20 cellular contexts compared by ENCODE assay signal in genomic region chr4:149120331-149121014, GRCh38.
DNase-seq lines count a peak whose midpoint lies in the region; ATAC-seq and TF ChIP-seq lines count a peak whose summit lies in the region.
"Had no signal": no experiment of that assay in that cellular context is flagged by ENCODE, and none has a peak within 500 bp of the region (broad histone marks: within the 10 kb centered on the region; RNA-seq: fewer than 3 reads in every experiment).

No MANE protein-coding gene starts in this region.

- H3K79me2 ChIP-seq in GM23248 (ENCODE audit: insufficient read depth) (no peaks in the 10 kb centered on the region), Karpas-422 (ENCODE audit: low read length) (no peaks in the 10 kb centered on the region)

- intact Hi-C loops in A673 (cut with micrococcal nuclease; ENCODE audit: unreplicated experiment), result no loop called here
- intact Hi-C loops in colonic mucosa (cut with DNase I), result no loop called here

- H3K4me1 ChIP-seq in A673 (ENCODE audit: insufficient read depth, low read length, poor library complexity, severe bottlenecking), result no peaks in the 10 kb centered on the region
- H3K4me1 ChIP-seq in GM23248 (ENCODE audit: insufficient read depth), result no peaks in the 10 kb centered on the region
- H3K4me1 ChIP-seq in colonic mucosa, result no peaks in the 10 kb centered on the region
- no peaks in the 10 kb centered on the region for H3K4me1 ChIP-seq in Karpas-422 (ENCODE audit: low read length)
- H3K4me1 ChIP-seq: gastroesophageal sphincter, HAP-1 had no signal

- H4K20me1 ChIP-seq in GM23248 (ENCODE audit: insufficient read depth), result no peaks in the 10 kb centered on the region
- H4K20me1 ChIP-seq in Karpas-422 (ENCODE audit: insufficient read depth, low read depth, low read length), result no peaks in the 10 kb centered on the region

- H3K4me3 ChIP-seq in A673 (ENCODE audit: low read depth, low read length, poor library complexity, severe bottlenecking), result no peak overlapping the region
- no peak overlapping the region for H3K4me3 ChIP-seq in GM23248
- no peak overlapping the region for H3K4me3 ChIP-seq in brain microvascular endothelial cell (ENCODE audit: low read depth, low read length)
- H3K4me3 ChIP-seq in colonic mucosa, result no peak overlapping the region
- H3K4me3 ChIP-seq in Karpas-422 (ENCODE audit: low read length), result no peak overlapping the region
- H3K4me3 ChIP-seq: gastroesophageal sphincter, HAP-1, ovary, thoracic aorta had no signal

- H3K9me3 ChIP-seq in A673 (ENCODE audit: low read depth, low read length, poor library complexity, severe bottlenecking) (no peaks in the 10 kb centered on the region), GM23248 (ENCODE audit: low read depth) (no peaks in the 10 kb centered on the region), colonic mucosa (no peaks in the 10 kb centered on the region), Karpas-422 (ENCODE audit: low read length) (peaks cover 3% of the 10 kb centered on the region)
- H3K9me3 ChIP-seq: gastroesophageal sphincter, HAP-1, ovary, thoracic aorta had no signal

- H3F3A ChIP-seq in GM23248 (ENCODE audit: insufficient read depth), result no peaks in the 10 kb centered on the region; the same call in 1 of the 2 replicates

- H3K4me2 ChIP-seq in GM23248 (ENCODE audit: unreplicated experiment) (no peak overlapping the region), Karpas-422 (ENCODE audit: low read depth, low read length, poor library complexity, severe bottlenecking) (no peak overlapping the region)

- CTCF ChIA-PET in A673 (lab: Charles Lee), result no interaction called here

- H3K9me2 ChIP-seq in GM23248 (ENCODE audit: insufficient read depth), result no peaks in the 10 kb centered on the region
- 0 out of 2 replicates have a peak, but pooled peaks cover 4% of the 10 kb centered on the region for H3K9me2 ChIP-seq in Karpas-422 (replicated peaks; ENCODE audit: insufficient read depth, low read length)

- no peak for ATAC-seq in GM18873 (IDR thresholded peaks at IDR 0.05; ENCODE audit: low FRiP score, unreplicated experiment)
- ATAC-seq: CD8-positive, alpha-beta T cell; natural killer cell; stimulated activated naive B cell treated with anti-CD40 and anti-IgM and Interleukin-4, amounts not matched to agents 10 μg/mL and 1 μg/mL and 100 μg/mL, for 72 hours had no signal

- 65 to 73% methylated on average over 2 of the region's 2 CpGs for WGBS in GM23248 (ENCODE audit: low coverage in 1 of 2, low lambda C conversion rate in 2 of 2, missing lambda C conversion rate in 2 of 2), 2 experiments

- H3K27ac ChIP-seq in A673 (ENCODE audit: low read depth, low read length, poor library complexity, severe bottlenecking) (no peak overlapping the region), GM23248 (no peak overlapping the region), brain microvascular endothelial cell (peak overlapping the region; percentile 66), colonic mucosa (no peak overlapping the region), Karpas-422 (ENCODE audit: low read length) (no peak overlapping the region)
- H3K27ac ChIP-seq: gastroesophageal sphincter, ovary, thoracic aorta had no signal

- H3K36me3 ChIP-seq in A673 (ENCODE audit: insufficient read depth, low read length, poor library complexity, severe bottlenecking) (no peaks in the 10 kb centered on the region), GM23248 (ENCODE audit: low read depth) (no peaks in the 10 kb centered on the region), brain microvascular endothelial cell (replicated peaks) (no peaks in the 10 kb centered on the region), colonic mucosa (no peaks in the 10 kb centered on the region), Karpas-422 (ENCODE audit: insufficient read depth, low read length) (no peaks in the 10 kb centered on the region)
- H3K36me3 ChIP-seq: gastroesophageal sphincter, HAP-1, ovary, thoracic aorta had no signal

- BruUV-seq in A673 (replicated peaks; lab: Mats Ljungman, UMichigan), result no TSS peak

- no peaks in the 10 kb centered on the region for H3K27me3 ChIP-seq in A673 (replicated peaks; ENCODE audit: insufficient read depth, low read depth, low read length, poor library complexity)
- no peaks in the 10 kb centered on the region for H3K27me3 ChIP-seq in GM23248 (replicated peaks; ENCODE audit: insufficient read depth)
- H3K27me3 ChIP-seq in brain microvascular endothelial cell (replicated peaks), result no peaks in the 10 kb centered on the region
- no peaks in the 10 kb centered on the region for H3K27me3 ChIP-seq in colonic mucosa
- no peaks in the 10 kb centered on the region for H3K27me3 ChIP-seq in Karpas-422 (ENCODE audit: low read length)
- H3K27me3 ChIP-seq: gastroesophageal sphincter, ovary had no signal

- in situ Hi-C loops in GM23248 (cut with MboI) (no loop called here), brain microvascular endothelial cell (cut with HindIII; ENCODE audit: low pct_ligation_motif_present, low sequenced_read_pairs) (no loop called here)

- no peak for TF ChIP-seq CTCF in A673 (conservative IDR thresholded peaks at IDR 0.05; ENCODE audit: low read depth, low read length)
- TF ChIP-seq CTCF in brain microvascular endothelial cell (IDR thresholded peaks at IDR 0.05; ENCODE audit: low read depth, low read length, missing control alignments), result no peak
- TF ChIP-seq CTCF in colonic mucosa (IDR thresholded peaks at IDR 0.05), result no peak

- POLR2A ChIA-PET in A673 (lab: Charles Lee; ENCODE audit: low non-redundant PET), result no interaction called here

- H3K9ac ChIP-seq in GM23248 (no peak overlapping the region), colonic mucosa (ENCODE audit: low read depth in 2 of 2, low read length in 2 of 2) (no peak overlapping the region), Karpas-422 (ENCODE audit: low read length) (no peak overlapping the region)

- DNase-seq in A673 (ENCODE audit: low spot score) (peak; percentile 52), GM23248 (peak; percentile 24), brain microvascular endothelial cell (peak; percentile 53), foreskin melanocyte (peak; percentile 11), colonic mucosa (no peak), retina (no peak), Karpas-422 (no peak)
- DNase-seq: activated CD4-positive, alpha-beta T cell treated with anti-CD3 and anti-CD28 coated beads, Interleukin-2, amount 10 ng/mL, durations not matched to agents 7 days and 5 days; activated naive CD8-positive, alpha-beta T cell treated with anti-CD3 and anti-CD28 coated beads for 36 hours; CD8-positive, alpha-beta T cell; natural killer cell; NCI-H1417 treated with DMSO at 0.1 percent for 48 hours; NCI-H69; ovary; stimulated activated CD4-positive, alpha-beta T cell treated with anti-CD3 and anti-CD28 coated beads, Interleukin-2, amount 100 ng/mL, for 24 hours; stimulated activated naive B cell treated with anti-CD40 and anti-IgM and Interleukin-4, amounts not matched to agents 10 μg/mL and 1 μg/mL and 100 μg/mL, for 72 hours had no signal

- 0 out of 2 replicates have a peak overlapping the region, but pooled peaks have one; percentile 5 for H2AFZ ChIP-seq in GM23248
- no peak overlapping the region for H2AFZ ChIP-seq in Karpas-422 (ENCODE audit: low read length)

Comparison
In these comparisons a context has a peak if more than half of its experiments do, and no peak if none do; other contexts are left out.
1. DNase-seq: peak in A673 (single experiment), GM23248 (single experiment), brain microvascular endothelial cell (single experiment) and foreskin melanocyte (single experiment); none in colonic mucosa (single experiment), retina (single experiment) and Karpas-422 (single experiment).